ENCODE assay signal across 1 cellular context in the genomic region with DNA sequence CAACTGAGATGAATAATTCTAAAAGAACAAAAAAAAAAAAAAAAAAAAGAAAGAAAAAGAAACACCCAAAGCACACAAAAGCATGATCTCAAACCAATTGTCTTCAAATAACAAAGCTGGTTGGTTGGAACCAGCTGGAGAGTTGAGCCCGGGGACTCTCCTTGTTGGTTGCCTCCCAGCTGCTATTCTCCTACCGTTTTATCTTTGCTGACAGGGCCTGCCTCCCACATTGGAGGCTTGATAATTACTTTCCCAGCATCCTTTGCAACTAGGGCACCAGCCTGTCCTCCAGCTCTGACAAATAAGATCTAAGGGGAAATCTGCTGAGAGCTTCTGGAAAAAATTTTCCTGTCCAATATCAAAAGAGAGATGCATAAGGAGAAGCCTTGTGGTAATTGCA.
TF ChIP-seq lines count a peak whose summit lies in the region.

No MANE protein-coding gene starts in this region.

TF ChIP-seq in GM23338, 12 proteins besides CTCF, POLR2A, EP300 and RAD21 (continued from another document):
- TF ChIP-seq, protein P1, sequence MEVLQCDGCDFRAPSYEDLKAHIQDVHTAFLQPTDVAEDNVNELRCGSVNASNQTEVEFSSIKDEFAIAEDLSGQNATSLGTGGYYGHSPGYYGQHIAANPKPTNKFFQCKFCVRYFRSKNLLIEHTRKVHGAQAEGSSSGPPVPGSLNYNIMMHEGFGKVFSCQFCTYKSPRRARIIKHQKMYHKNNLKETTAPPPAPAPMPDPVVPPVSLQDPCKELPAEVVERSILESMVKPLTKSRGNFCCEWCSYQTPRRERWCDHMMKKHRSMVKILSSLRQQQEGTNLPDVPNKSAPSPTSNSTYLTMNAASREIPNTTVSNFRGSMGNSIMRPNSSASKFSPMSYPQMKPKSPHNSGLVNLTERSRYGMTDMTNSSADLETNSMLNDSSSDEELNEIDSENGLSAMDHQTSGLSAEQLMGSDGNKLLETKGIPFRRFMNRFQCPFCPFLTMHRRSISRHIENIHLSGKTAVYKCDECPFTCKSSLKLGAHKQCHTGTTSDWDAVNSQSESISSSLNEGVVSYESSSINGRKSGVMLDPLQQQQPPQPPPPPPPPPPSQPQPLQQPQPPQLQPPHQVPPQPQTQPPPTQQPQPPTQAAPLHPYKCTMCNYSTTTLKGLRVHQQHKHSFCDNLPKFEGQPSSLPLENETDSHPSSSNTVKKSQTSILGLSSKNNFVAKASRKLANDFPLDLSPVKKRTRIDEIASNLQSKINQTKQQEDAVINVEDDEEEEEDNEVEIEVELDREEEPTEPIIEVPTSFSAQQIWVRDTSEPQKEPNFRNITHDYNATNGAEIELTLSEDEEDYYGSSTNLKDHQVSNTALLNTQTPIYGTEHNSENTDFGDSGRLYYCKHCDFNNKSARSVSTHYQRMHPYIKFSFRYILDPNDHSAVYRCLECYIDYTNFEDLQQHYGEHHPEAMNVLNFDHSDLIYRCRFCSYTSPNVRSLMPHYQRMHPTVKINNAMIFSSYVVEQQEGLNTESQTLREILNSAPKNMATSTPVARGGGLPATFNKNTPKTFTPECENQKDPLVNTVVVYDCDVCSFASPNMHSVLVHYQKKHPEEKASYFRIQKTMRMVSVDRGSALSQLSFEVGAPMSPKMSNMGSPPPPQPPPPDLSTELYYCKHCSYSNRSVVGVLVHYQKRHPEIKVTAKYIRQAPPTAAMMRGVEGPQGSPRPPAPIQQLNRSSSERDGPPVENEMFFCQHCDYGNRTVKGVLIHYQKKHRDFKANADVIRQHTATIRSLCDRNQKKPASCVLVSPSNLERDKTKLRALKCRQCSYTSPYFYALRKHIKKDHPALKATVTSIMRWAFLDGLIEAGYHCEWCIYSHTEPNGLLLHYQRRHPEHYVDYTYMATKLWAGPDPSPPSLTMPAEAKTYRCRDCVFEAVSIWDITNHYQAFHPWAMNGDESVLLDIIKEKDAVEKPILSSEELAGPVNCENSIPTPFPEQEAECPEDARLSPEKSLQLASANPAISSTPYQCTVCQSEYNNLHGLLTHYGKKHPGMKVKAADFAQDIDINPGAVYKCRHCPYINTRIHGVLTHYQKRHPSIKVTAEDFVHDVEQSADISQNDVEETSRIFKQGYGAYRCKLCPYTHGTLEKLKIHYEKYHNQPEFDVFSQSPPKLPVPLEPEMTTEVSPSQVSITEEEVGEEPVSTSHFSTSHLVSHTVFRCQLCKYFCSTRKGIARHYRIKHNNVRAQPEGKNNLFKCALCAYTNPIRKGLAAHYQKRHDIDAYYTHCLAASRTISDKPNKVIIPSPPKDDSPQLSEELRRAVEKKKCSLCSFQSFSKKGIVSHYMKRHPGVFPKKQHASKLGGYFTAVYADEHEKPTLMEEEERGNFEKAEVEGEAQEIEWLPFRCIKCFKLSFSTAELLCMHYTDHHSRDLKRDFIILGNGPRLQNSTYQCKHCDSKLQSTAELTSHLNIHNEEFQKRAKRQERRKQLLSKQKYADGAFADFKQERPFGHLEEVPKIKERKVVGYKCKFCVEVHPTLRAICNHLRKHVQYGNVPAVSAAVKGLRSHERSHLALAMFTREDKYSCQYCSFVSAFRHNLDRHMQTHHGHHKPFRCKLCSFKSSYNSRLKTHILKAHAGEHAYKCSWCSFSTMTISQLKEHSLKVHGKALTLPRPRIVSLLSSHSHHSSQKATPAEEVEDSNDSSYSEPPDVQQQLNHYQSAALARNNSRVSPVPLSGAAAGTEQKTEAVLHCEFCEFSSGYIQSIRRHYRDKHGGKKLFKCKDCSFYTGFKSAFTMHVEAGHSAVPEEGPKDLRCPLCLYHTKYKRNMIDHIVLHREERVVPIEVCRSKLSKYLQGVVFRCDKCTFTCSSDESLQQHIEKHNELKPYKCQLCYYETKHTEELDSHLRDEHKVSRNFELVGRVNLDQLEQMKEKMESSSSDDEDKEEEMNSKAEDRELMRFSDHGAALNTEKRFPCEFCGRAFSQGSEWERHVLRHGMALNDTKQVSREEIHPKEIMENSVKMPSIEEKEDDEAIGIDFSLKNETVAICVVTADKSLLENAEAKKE (CRISPR knock-in tag; IDR thresholded peaks at IDR 0.05), result no peak
- TF ChIP-seq CREB1 (CRISPR knock-in tag; IDR thresholded peaks at IDR 0.05; ENCODE audit: low read depth), result no peak
